Comparison of ENCODE assay signal across 8 cellular contexts in genomic region chr1:28260803-28261174, GRCh38. TPM values are rescaled to one million over a fixed set of nuclear protein-coding genes. Genes with fewer than 3 reads are reported as not detected.
A peak's percentile ranks its signal among the peaks of the same experiment; 100 is the strongest.
DNase-seq lines count a peak whose midpoint lies in the region; ATAC-seq and TF ChIP-seq lines count a peak whose summit lies in the region.

No MANE protein-coding gene starts in this region.

- intact Hi-C loops in CD4-positive, alpha-beta T cell (cut with DNase I, micrococcal nuclease): no loop called here
- intact Hi-C loops in PC-9 (cut with micrococcal nuclease; ENCODE audit: unreplicated experiment): no loop called here

- peaks cover 56% of the 10 kb centered on the region for H4K20me1 ChIP-seq in PC-9 (ENCODE audit: insufficient read depth)

- CTCF ChIA-PET in CD4-positive, alpha-beta T cell (lab: Charles Lee): interaction anchor here (1.2 kb wide), 1 partner anchor 12 kb away, joined by 10 read pairs; no protein-coding TSS in a partner anchor
- CTCF ChIA-PET in PC-9 (lab: Charles Lee): no interaction called here

- H3K4me1 Mint-ChIP-seq in CD4-positive, alpha-beta T cell (ENCODE audit: low read depth): peaks cover 41% of the 10 kb centered on the region
- peaks cover 48% of the 10 kb centered on the region for H3K4me1 Mint-ChIP-seq in osteocyte (ENCODE audit: unreplicated experiment)

- no peaks in the 10 kb centered on the region for H3K9me3 Mint-ChIP-seq in CD4-positive, alpha-beta T cell
- H3K9me3 Mint-ChIP-seq in osteocyte (ENCODE audit: unreplicated experiment): no peaks in the 10 kb centered on the region

- peaks cover 7% of the 10 kb centered on the region; the same call in 1 of the 2 replicates for H3F3A ChIP-seq in PC-9 (ENCODE audit: insufficient read depth, low read depth)

- H3K36me3 ChIP-seq in PC-9 (ENCODE audit: low read depth): peaks cover 8% of the 10 kb centered on the region; the same call in 1 of the 2 replicates

- H3K9me3 ChIP-seq in CD4-positive, alpha-beta T cell (ENCODE audit: control insufficient read depth, low read length): no peaks in the 10 kb centered on the region
- no peaks in the 10 kb centered on the region for H3K9me3 ChIP-seq in PC-9 (ENCODE audit: insufficient read depth, low read depth)

- no peak overlapping the region for H2AFZ ChIP-seq in PC-9

- H3K9me2 ChIP-seq in PC-9 (ENCODE audit: insufficient read depth): no peaks in the 10 kb centered on the region

- POLR2A ChIA-PET in CD4-positive, alpha-beta T cell (lab: Charles Lee): interaction anchor here (0.6 to 6.1 kb wide), 5 partner anchors 12 to 321 kb away, joined by 3 to 92 read pairs (median 5); partner anchors contain the start of genes ATP5IF1 and MED18
- POLR2A ChIA-PET in PC-9 (lab: Charles Lee; ENCODE audit: unreplicated experiment): interaction anchor here (0.5 kb wide), 1 partner anchor 14 kb away, joined by 4 read pairs; no protein-coding TSS in a partner anchor

- H3K4me3 ChIP-seq in PC-9 (peak overlapping the region; percentile 88), epithelial cell of proximal tubule (ENCODE audit: low read depth, low read length) (peak overlapping the region; percentile 98)

- H3K27me3 ChIP-seq in CD4-positive, alpha-beta T cell (ENCODE audit: control insufficient read depth, insufficient read depth, low read length): no peaks in the 10 kb centered on the region
- H3K27me3 ChIP-seq in PC-9 (ENCODE audit: insufficient read depth, low read depth): no peaks in the 10 kb centered on the region

- peak overlapping the region; percentile 88 for H3K4me3 Mint-ChIP-seq in CD4-positive, alpha-beta T cell
- H3K4me3 Mint-ChIP-seq in osteocyte (ENCODE audit: unreplicated experiment): peak overlapping the region; percentile 76

- TF ChIP-seq CTCF in CD4-positive, alpha-beta T cell (IDR thresholded peaks at IDR 0.05): no peak
- TF ChIP-seq CTCF in PC-9 (conservative IDR thresholded peaks at IDR 0.05) (no peak), epithelial cell of proximal tubule (conservative IDR thresholded peaks at IDR 0.05; ENCODE audit: low read depth, low read length) (no peak), osteocyte (IDR thresholded peaks at IDR 0.05) (no peak)

- H3K27ac ChIP-seq in CD4-positive, alpha-beta T cell (ENCODE audit: low read depth, low read length): no peak overlapping the region
- H3K27ac ChIP-seq in PC-9: no peak overlapping the region

- H3K27ac Mint-ChIP-seq in CD4-positive, alpha-beta T cell: peak overlapping the region; percentile 80
- peak overlapping the region; percentile 28 for H3K27ac Mint-ChIP-seq in osteocyte (ENCODE audit: unreplicated experiment)

- H3K79me2 ChIP-seq in PC-9 (ENCODE audit: low read depth): peaks cover 61% of the 10 kb centered on the region

- ATAC-seq in CD4-positive, alpha-beta T cell (ENCODE audit: poor library complexity): no peak
- no peak for ATAC-seq in GM21723 (IDR thresholded peaks at IDR 0.05; ENCODE audit: unreplicated experiment)

- H3K4me2 ChIP-seq in PC-9: peak overlapping the region; percentile 95

- peaks cover 16% of the 10 kb centered on the region for H3K4me1 ChIP-seq in PC-9 (replicated peaks; ENCODE audit: insufficient read depth)

- no peak for DNase-seq in CD4-positive, alpha-beta T cell
- DNase-seq in PC-9: no peak
- no peak for DNase-seq in epithelial cell of proximal tubule (ENCODE audit: low read depth)
- DNase-seq in osteocyte (ENCODE audit: extremely low spot score, unreplicated experiment): no peak
- no peak for DNase-seq in AG08395 (ENCODE audit: low spot score)
- DNase-seq in activated CD4-positive, CD25-positive, alpha-beta regulatory T cell (lab: John Stamatoyannopoulos, UW): no peak
- no peak for DNase-seq in putamen (ENCODE audit: low spot score)

- H3K27me3 Mint-ChIP-seq in CD4-positive, alpha-beta T cell: no peaks in the 10 kb centered on the region
- H3K27me3 Mint-ChIP-seq in osteocyte (ENCODE audit: unreplicated experiment): peaks cover 4% of the 10 kb centered on the region

- no TSS peak for BruUV-seq in PC-9 (replicated peaks; lab: Mats Ljungman, UMichigan)

- H3K36me3 Mint-ChIP-seq in CD4-positive, alpha-beta T cell (ENCODE audit: low read depth): no peaks in the 10 kb centered on the region
- no peaks in the 10 kb centered on the region for H3K36me3 Mint-ChIP-seq in osteocyte (ENCODE audit: unreplicated experiment)

RNA-seq across cellular contexts. Expression of gene SESN2, which starts 1.5 kb away (rescaled TPM):
- total RNA-seq in CD4-positive, alpha-beta T cell: 1 to 10 TPM; 8.8 to 9.6 TPM
- 10.3 and 12.2 TPM in 2 replicates for total RNA-seq in PC-9 (2021)
- 15.4 and 18.5 TPM in 2 replicates for total RNA-seq in epithelial cell of proximal tubule
- 31.8 and 32.1 TPM in 2 replicates for total RNA-seq in osteocyte

RNA-seq across cellular contexts. Expression of gene ATP5IF1, which starts 24.9 kb away (rescaled TPM):
- 10 to 100 TPM; 77.4 to 78.0 TPM for total RNA-seq in CD4-positive, alpha-beta T cell
- 125 and 146 TPM in 2 replicates for total RNA-seq in PC-9 (2021)
- total RNA-seq in epithelial cell of proximal tubule: 235 and 505 TPM in 2 replicates
- 112 and 113 TPM in 2 replicates for total RNA-seq in osteocyte

RNA-seq across cellular contexts. Expression of gene DNAJC8, which starts 28.0 kb away (rescaled TPM):
- 10 to 100 TPM; 56.3 to 56.9 TPM for total RNA-seq in CD4-positive, alpha-beta T cell
- total RNA-seq in PC-9 (2021): 48.4 and 61.4 TPM in 2 replicates
- total RNA-seq in epithelial cell of proximal tubule: 105 and 120 TPM in 2 replicates
- total RNA-seq in osteocyte: 92.2 and 93.0 TPM in 2 replicates
